Comparison of ENCODE assay signal across 26 cellular contexts in the genomic region with DNA sequence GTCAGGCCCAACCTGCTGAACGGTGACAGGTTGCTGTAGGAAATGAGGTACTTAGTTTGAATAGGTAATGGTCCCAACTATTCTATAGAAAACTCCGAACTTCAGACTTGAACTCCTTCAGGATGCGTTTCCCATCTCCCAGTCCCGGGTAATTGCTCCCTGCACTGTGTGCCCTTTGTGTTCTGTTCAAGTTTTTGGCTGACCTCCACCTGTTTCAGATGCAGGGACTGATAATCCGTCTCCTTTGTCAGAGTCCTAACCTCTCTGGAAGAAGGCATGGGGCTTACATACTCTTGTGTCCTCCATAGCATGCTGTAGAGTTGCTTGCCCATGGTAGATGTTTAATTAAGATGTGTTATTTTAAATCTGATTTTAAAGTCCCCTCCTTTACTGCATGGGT.
"Had no signal": no experiment of that assay in that cellular context is flagged by ENCODE, and none has a peak within 500 bp of the region (broad histone marks: within the 10 kb centered on the region; RNA-seq: fewer than 3 reads in every experiment).

No MANE protein-coding gene starts in this region.

- H3K36me3 ChIP-seq: colonic mucosa, esophagus muscularis mucosa, esophagus squamous epithelium, gastrocnemius medialis, gastroesophageal sphincter, heart left ventricle, heart right ventricle had no signal

- H3K27me3 ChIP-seq: colonic mucosa, dorsolateral prefrontal cortex, esophagus muscularis mucosa, foreskin keratinocyte, gastrocnemius medialis, heart left ventricle, heart right ventricle had no signal

- ATAC-seq: effector memory CD8-positive, alpha-beta T cell; esophagus mucosa; foreskin keratinocyte; gastrocnemius medialis had no signal

- H3K4me1 ChIP-seq: colonic mucosa, esophagus squamous epithelium, foreskin keratinocyte, gastrocnemius medialis, gastroesophageal sphincter had no signal

- H3K4me3 ChIP-seq: colonic mucosa, coronary artery, dorsolateral prefrontal cortex, esophagus muscularis mucosa, esophagus squamous epithelium, gastrocnemius medialis, gastroesophageal sphincter, heart left ventricle, heart right ventricle had no signal

- FAIRE-seq: colon, endometrium, endothelial cell of umbilical vein, frontal cortex had no signal

- H3K9me3 ChIP-seq: colonic mucosa, esophagus muscularis mucosa, esophagus squamous epithelium, gastrocnemius medialis, gastroesophageal sphincter, heart left ventricle, heart right ventricle had no signal

- H3K4me3 Mint-ChIP-seq: dendritic cell treated with granulocyte-macrophage colony-stimulating factor and Interleukin-4, amounts not matched to agents 40 ng/mL and 50 ng/mL, for 4 days; effector memory CD8-positive, alpha-beta T cell; endodermal cell had no signal

- H3K27ac ChIP-seq: colonic mucosa, coronary artery, dorsolateral prefrontal cortex, epithelial cell of prostate, esophagus muscularis mucosa, esophagus squamous epithelium, foreskin keratinocyte, gastrocnemius medialis, gastroesophageal sphincter had no signal

- DNase-seq: colonic mucosa; cortex of kidney; dermis blood vessel endothelial cell; dorsolateral prefrontal cortex; effector CD4-positive, alpha-beta T cell; effector CD8-positive, alpha-beta T cell; effector memory CD4-positive, alpha-beta T cell; effector memory CD8-positive, alpha-beta T cell; endodermal cell; erythroblast; esophagus squamous epithelium; foreskin fibroblast; foreskin keratinocyte; gastrocnemius medialis had no signal

- H3K27ac Mint-ChIP-seq: dendritic cell treated with granulocyte-macrophage colony-stimulating factor and Interleukin-4, amounts not matched to agents 40 ng/mL and 50 ng/mL, for 4 days; effector memory CD8-positive, alpha-beta T cell; endodermal cell had no signal

- H3K9me3 Mint-ChIP-seq: dendritic cell treated with granulocyte-macrophage colony-stimulating factor and Interleukin-4, amounts not matched to agents 40 ng/mL and 50 ng/mL, for 4 days; effector memory CD8-positive, alpha-beta T cell; endodermal cell had no signal
